24 cellular contexts compared by ENCODE assay signal in the genomic region with DNA sequence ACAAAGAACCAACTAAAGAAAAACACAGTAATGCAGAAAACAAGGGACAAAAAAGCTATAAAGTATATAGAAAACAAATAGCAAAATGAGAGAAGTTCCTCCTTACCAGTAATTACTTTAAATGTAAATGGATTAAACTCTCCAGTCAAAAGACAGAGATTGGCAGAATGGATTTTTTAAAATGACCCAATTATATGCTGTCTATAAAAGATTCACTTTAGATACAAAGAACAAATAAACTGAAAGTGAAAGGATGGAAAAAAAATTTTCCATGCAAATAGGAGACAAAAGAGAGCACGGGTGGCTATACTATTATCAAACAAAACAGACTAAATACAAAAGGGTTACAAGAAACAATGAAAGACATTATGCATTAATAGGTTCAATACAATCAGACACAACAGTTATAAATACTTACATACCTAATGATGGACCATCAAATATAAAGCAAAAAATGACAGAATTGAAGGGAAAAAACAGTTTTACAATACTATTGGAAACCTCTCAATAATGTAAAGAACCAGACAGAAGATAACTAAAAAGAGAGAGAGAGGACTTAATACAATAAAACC.
DNase-seq lines count a peak whose midpoint lies in the region; ATAC-seq, FAIRE-seq and TF ChIP-seq lines count a peak whose summit lies in the region.
"Had no signal": no experiment of that assay in that cellular context is flagged by ENCODE, and none has a peak within 500 bp of the region (broad histone marks: within the 10 kb centered on the region; RNA-seq: fewer than 3 reads in every experiment).

No MANE protein-coding gene starts in this region.

- intact Hi-C loops in K562 (cut with micrococcal nuclease): no loop called here

- no peak for DNase-seq in stimulated activated naive CD8-positive, alpha-beta T cell treated with anti-CD3 and anti-CD28 coated beads, Interleukin-15, amount 100 ng/mL, for 72 hours
- DNase-seq in K562 (ENCODE audit: extremely low read depth in 1 of 4, low spot score in 3 of 4): no peak
- no peak for DNase-seq in coronary artery (ENCODE audit: low spot score)
- no peak for DNase-seq in CD1c-positive myeloid dendritic cell (ENCODE audit: extremely low spot score)
- DNase-seq: AML-193; CD4-positive, alpha-beta memory T cell; CD4-positive, CD25-positive, alpha-beta regulatory T cell; CD8-positive, alpha-beta memory T cell; COR-L47; DMS 273 treated with DMSO at 0.1 percent for 48 hours; DMS153; DMS53; DMS79 treated with DMSO at 0.1 percent for 48 hours; GF-D8 had no signal

- no peak overlapping the region for H3K4me3 Mint-ChIP-seq in stimulated activated naive CD8-positive, alpha-beta T cell treated with anti-CD3 and anti-CD28 coated beads, Interleukin-15, Interleukin-2, amounts not matched to agents 100 ng/mL and 50 ng/mL, for 24 hours
- H3K4me3 Mint-ChIP-seq in stimulated activated naive CD8-positive, alpha-beta T cell treated with anti-CD3 and anti-CD28 coated beads, Interleukin-15, amount 100 ng/mL, for 72 hours: no peak overlapping the region
- H3K4me3 Mint-ChIP-seq: B cell; CD4-positive, alpha-beta memory T cell; CD4-positive, CD25-positive, alpha-beta regulatory T cell; CD8-positive, alpha-beta memory T cell had no signal

- H3K79me2 ChIP-seq in K562 (ENCODE audit: control insufficient read depth, insufficient read depth, low read length): no peaks in the 10 kb centered on the region

- TF ChIP-seq RAD21 in K562 (CRISPR knock-in tag; conservative IDR thresholded peaks at IDR 0.05 in 1 of 2, IDR thresholded peaks at IDR 0.05 in 1 of 2): no peak

- in situ Hi-C loops in K562 (cut with MboI): no loop called here

- CTCF ChIA-PET in K562 (lab: Yijun Ruan, JAX; ENCODE audit: low intra/inter-chr PET ratio): no interaction called here

- no peak overlapping the region for H3K4me3 ChIP-seq in K562
- H3K4me3 ChIP-seq in coronary artery: no peak overlapping the region
- H3K4me3 ChIP-seq: A549; BLaER1 treated with 17β-estradiol and CSF1 and Interleukin-3, amounts not matched to agents 10 nM and 100 nM had no signal

- H4K20me1 ChIP-seq in K562 (replicated peaks; ENCODE audit: control insufficient read depth, insufficient read depth, low read length): no peaks in the 10 kb centered on the region
- H4K20me1 ChIP-seq: BLaER1 treated with 17β-estradiol and CSF1 and Interleukin-3, amounts not matched to agents 10 nM and 100 nM had no signal

- TF ChIP-seq POLR2A in K562 (conservative IDR thresholded peaks at IDR 0.05): no peak

- no peak overlapping the region for H3K4me2 ChIP-seq in K562 (ENCODE audit: insufficient read depth, low read length)
- H3K4me2 ChIP-seq: A549; BLaER1 treated with 17β-estradiol and CSF1 and Interleukin-3, amounts not matched to agents 10 nM and 100 nM had no signal

- H2AFZ ChIP-seq in K562 (ENCODE audit: low read depth, low read length): no peak overlapping the region

- no peaks in the 10 kb centered on the region; the same call in 2 of the 3 replicates for H3K36me3 ChIP-seq in K562 (ENCODE audit: control insufficient read depth, insufficient read depth, low read length)

- no peaks in the 10 kb centered on the region for H3K9me1 ChIP-seq in K562 (ENCODE audit: control insufficient read depth, insufficient read depth, low read length)

- TF ChIP-seq CTCF in VCaP (conservative IDR thresholded peaks at IDR 0.05) (no peak), K562 (IDR thresholded peaks at IDR 0.05 in 2 of 3, conservative IDR thresholded peaks at IDR 0.05 in 1 of 3; ENCODE audit: insufficient read depth in 2 of 3, low read depth in 1 of 3, low read length in 3 of 3) (no peak), coronary artery (IDR thresholded peaks at IDR 0.05) (no peak)

- no TSS peak for BruUV-seq in K562 (replicated peaks; lab: Mats Ljungman, UMichigan)

- no peaks in the 10 kb centered on the region for H3K27me3 Mint-ChIP-seq in stimulated activated naive CD8-positive, alpha-beta T cell treated with anti-CD3 and anti-CD28 coated beads, Interleukin-15, Interleukin-2, amounts not matched to agents 100 ng/mL and 50 ng/mL, for 24 hours
- H3K27me3 Mint-ChIP-seq in stimulated activated naive CD8-positive, alpha-beta T cell treated with anti-CD3 and anti-CD28 coated beads, Interleukin-15, amount 100 ng/mL, for 72 hours: no peaks in the 10 kb centered on the region
- H3K27me3 Mint-ChIP-seq: B cell; CD4-positive, alpha-beta memory T cell; CD4-positive, CD25-positive, alpha-beta regulatory T cell; CD8-positive, alpha-beta memory T cell had no signal

- H3K4me1 ChIP-seq in K562 (replicated peaks in 1 of 2; ENCODE audit: control insufficient read depth in 2 of 2, insufficient read depth in 2 of 2, low read length in 2 of 2): no peaks in the 10 kb centered on the region
- H3K4me1 ChIP-seq: A549; BLaER1 treated with 17β-estradiol and CSF1 and Interleukin-3, amounts not matched to agents 10 nM and 100 nM had no signal

- no peak for ATAC-seq in stimulated activated naive CD8-positive, alpha-beta T cell treated with anti-CD3 and anti-CD28 coated beads, Interleukin-15, amount 100 ng/mL, for 72 hours
- ATAC-seq in K562 (no peak), HG02763 (IDR thresholded peaks at IDR 0.05; ENCODE audit: unreplicated experiment) (no peak)
- ATAC-seq: A549 had no signal

- peak overlapping the region; percentile 62; the same call in 1 of the 2 replicates for H3K27ac ChIP-seq in VCaP
- no peak overlapping the region for H3K27ac ChIP-seq in K562 (ENCODE audit: extremely low read depth, low read depth, low read length)
- H3K27ac ChIP-seq in coronary artery: no peak overlapping the region
- H3K27ac ChIP-seq: A549; BLaER1 treated with 17β-estradiol and CSF1 and Interleukin-3, amounts not matched to agents 10 nM and 100 nM; C4-2B had no signal

- H3K36me3 Mint-ChIP-seq in stimulated activated naive CD8-positive, alpha-beta T cell treated with anti-CD3 and anti-CD28 coated beads, Interleukin-15, Interleukin-2, amounts not matched to agents 100 ng/mL and 50 ng/mL, for 24 hours (ENCODE audit: low read depth): peaks cover 48% of the 10 kb centered on the region

- peak overlapping the region; percentile 45 for H3K27ac Mint-ChIP-seq in stimulated activated naive CD8-positive, alpha-beta T cell treated with anti-CD3 and anti-CD28 coated beads, Interleukin-15, Interleukin-2, amounts not matched to agents 100 ng/mL and 50 ng/mL, for 24 hours
- no peak overlapping the region for H3K27ac Mint-ChIP-seq in stimulated activated naive CD8-positive, alpha-beta T cell treated with anti-CD3 and anti-CD28 coated beads, Interleukin-15, amount 100 ng/mL, for 72 hours
- H3K27ac Mint-ChIP-seq: B cell; CD4-positive, CD25-positive, alpha-beta regulatory T cell; CD8-positive, alpha-beta memory T cell had no signal

- WGBS in K562 (ENCODE audit: insufficient coverage, low coverage, missing lambda C conversion rate): 67% methylated on average over 1 of the region's 1 CpG

- FAIRE-seq in K562 (lab: Jason Lieb, UNC): no peak
- FAIRE-seq: A549, G401.6, GM12891, GM19239 had no signal

- peaks cover 12% of the 10 kb centered on the region for H3K9me3 Mint-ChIP-seq in stimulated activated naive CD8-positive, alpha-beta T cell treated with anti-CD3 and anti-CD28 coated beads, Interleukin-15, Interleukin-2, amounts not matched to agents 100 ng/mL and 50 ng/mL, for 24 hours
- H3K9me3 Mint-ChIP-seq in stimulated activated naive CD8-positive, alpha-beta T cell treated with anti-CD3 and anti-CD28 coated beads, Interleukin-15, amount 100 ng/mL, for 72 hours: peaks cover 12 to 14% of the 10 kb centered on the region in 2 donors

- POLR2A ChIA-PET in K562 (lab: Yijun Ruan, JAX): no interaction called here

- H3K27me3 ChIP-seq in K562 (ENCODE audit: control insufficient read depth in 2 of 2, insufficient read depth in 2 of 2, low read length in 2 of 2): no peaks in the 10 kb centered on the region
- H3K27me3 ChIP-seq: BLaER1 treated with 17β-estradiol and CSF1 and Interleukin-3, amounts not matched to agents 10 nM and 100 nM had no signal

- no peak overlapping the region for H3K9ac ChIP-seq in K562 (ENCODE audit: insufficient read depth in 1 of 2, low read depth in 2 of 2, low read length in 2 of 2)
- H3K9ac ChIP-seq: BLaER1 treated with 17β-estradiol and CSF1 and Interleukin-3, amounts not matched to agents 10 nM and 100 nM had no signal

- TF ChIP-seq EP300 in K562 (IDR thresholded peaks at IDR 0.05; ENCODE audit: low read length): no peak

- H3K4me1 Mint-ChIP-seq in stimulated activated naive CD8-positive, alpha-beta T cell treated with anti-CD3 and anti-CD28 coated beads, Interleukin-15, Interleukin-2, amounts not matched to agents 100 ng/mL and 50 ng/mL, for 24 hours (ENCODE audit: low read depth): no peaks in the 10 kb centered on the region
- peaks cover 18% of the 10 kb centered on the region for H3K4me1 Mint-ChIP-seq in stimulated activated naive CD8-positive, alpha-beta T cell treated with anti-CD3 and anti-CD28 coated beads, Interleukin-15, amount 100 ng/mL, for 72 hours

- no peaks in the 10 kb centered on the region for H3K9me3 ChIP-seq in K562 (replicated peaks; ENCODE audit: control insufficient read depth, insufficient read depth, low read depth, low read length)

TF ChIP-seq in K562, 482 proteins besides CTCF, POLR2A, EP300 and RAD21:
- TF ChIP-seq ZNF507 (tag; conservative IDR thresholded peaks at IDR 0.05) (peak; percentile 91), KLF16 (IDR thresholded peaks at IDR 0.05) (no peak)
